Comparison of ENCODE assay signal across 8 cellular contexts in the genomic region with DNA sequence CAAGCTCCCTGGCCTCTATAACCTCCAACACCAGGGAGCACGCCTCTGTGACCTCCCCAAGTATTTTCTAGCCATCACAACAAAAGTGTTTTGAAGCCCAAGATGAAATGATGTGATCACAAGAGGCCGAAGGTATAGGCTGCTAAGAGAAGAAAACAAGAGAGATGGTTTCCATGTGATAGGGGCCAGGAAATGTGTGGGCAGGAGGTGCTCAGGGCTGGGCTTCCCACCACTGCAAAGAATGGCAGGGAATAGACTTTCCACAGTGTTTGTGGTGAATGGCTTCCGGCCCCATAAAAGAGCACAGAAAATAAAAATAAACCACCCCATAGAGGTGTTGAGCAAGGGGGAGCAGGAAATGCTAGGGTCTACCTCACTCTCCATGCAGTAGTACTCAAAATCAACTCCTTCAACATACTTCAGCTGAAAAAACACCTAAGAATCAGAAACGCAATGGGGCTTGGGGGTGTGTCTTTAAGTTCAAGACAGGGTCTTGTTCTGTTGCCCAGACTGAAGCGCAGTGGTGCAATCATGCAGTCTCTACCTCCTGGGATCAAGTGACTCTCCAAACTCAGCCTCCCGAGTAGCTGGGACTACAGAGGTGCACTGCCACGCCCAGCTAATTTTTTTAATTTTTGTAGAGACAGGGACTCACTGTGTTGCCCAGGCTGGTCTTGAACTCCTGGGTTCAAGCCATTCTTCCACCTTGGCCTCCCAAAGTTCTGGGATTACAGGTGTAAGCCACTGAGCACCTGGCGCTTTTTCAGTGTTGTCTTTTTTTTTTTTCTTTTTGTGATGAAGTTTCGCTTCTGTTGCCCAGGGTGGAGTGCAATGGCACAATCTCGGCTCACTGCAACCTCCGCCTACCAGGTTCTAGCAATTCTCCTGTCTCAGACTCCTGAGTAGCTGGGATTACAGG. TPM values are rescaled to one million over a fixed set of nuclear protein-coding genes. Genes with fewer than 3 reads are reported as not detected.
DNase-seq lines count a peak whose midpoint lies in the region; ATAC-seq, FAIRE-seq and TF ChIP-seq lines count a peak whose summit lies in the region.

No MANE protein-coding gene starts in this region.

- peak overlapping the region; percentile 100 for H3K27ac Mint-ChIP-seq in T-helper 17 cell
- H3K27ac Mint-ChIP-seq in activated naive CD8-positive, alpha-beta T cell treated with anti-CD3 and anti-CD28 coated beads, Interleukin-2, amount 50 U/mL, for 24 hours: peak overlapping the region; percentile 99

- peak overlapping the region; percentile 53 for H3K4me2 ChIP-seq in smooth muscle cell

- H3K27ac ChIP-seq in smooth muscle cell (ENCODE audit: low read depth) (peak overlapping the region; percentile 40), kidney (ENCODE audit: low read depth in 2 of 2, low read length in 2 of 2) (no peak overlapping the region)

- no peaks in the 10 kb centered on the region for H3K9me3 Mint-ChIP-seq in activated naive CD8-positive, alpha-beta T cell treated with anti-CD3 and anti-CD28 coated beads, Interleukin-2, amount 50 U/mL, for 24 hours

- H2AFZ ChIP-seq in smooth muscle cell (ENCODE audit: low read depth): no peak overlapping the region

- TF ChIP-seq POLR2A in H54 (IDR thresholded peaks at IDR 0.05; ENCODE audit: low read depth, low read length): no peak

- H3K4me3 ChIP-seq in smooth muscle cell: no peak overlapping the region
- H3K4me3 ChIP-seq in kidney (ENCODE audit: low read length in 2 of 2): no peak overlapping the region

- intact Hi-C loops in kidney (cut with DNase I): no loop called here

- peaks cover 3% of the 10 kb centered on the region for H3K36me3 Mint-ChIP-seq in T-helper 17 cell (ENCODE audit: low read depth)
- H3K36me3 Mint-ChIP-seq in activated naive CD8-positive, alpha-beta T cell treated with anti-CD3 and anti-CD28 coated beads, Interleukin-2, amount 50 U/mL, for 24 hours (ENCODE audit: low read depth): peaks cover 33% of the 10 kb centered on the region

- H3F3A ChIP-seq in smooth muscle cell (ENCODE audit: low read depth): peaks cover 15% of the 10 kb centered on the region

- peak overlapping the region; percentile 78 for H3K4me3 Mint-ChIP-seq in T-helper 17 cell
- H3K4me3 Mint-ChIP-seq in activated naive CD8-positive, alpha-beta T cell treated with anti-CD3 and anti-CD28 coated beads, Interleukin-2, amount 50 U/mL, for 24 hours: peak overlapping the region; percentile 78

- H3K9ac ChIP-seq in smooth muscle cell (ENCODE audit: low read depth) (no peak overlapping the region), kidney (ENCODE audit: low read length in 2 of 2) (no peak overlapping the region)

- H3K36me3 ChIP-seq in smooth muscle cell (ENCODE audit: low read depth): no peaks in the 10 kb centered on the region
- no peaks in the 10 kb centered on the region for H3K36me3 ChIP-seq in kidney (ENCODE audit: control insufficient read depth in 1 of 2, insufficient read depth in 2 of 2, low read length in 2 of 2)

- H3K27me3 ChIP-seq in smooth muscle cell (ENCODE audit: low read depth): no peaks in the 10 kb centered on the region

- H3K79me2 ChIP-seq in smooth muscle cell (ENCODE audit: low read depth): peaks cover 6% of the 10 kb centered on the region

- 85% methylated on average over 11 of the region's 11 CpGs for WGBS in smooth muscle cell (ENCODE audit: low lambda C conversion rate)

- peaks cover 32% of the 10 kb centered on the region for H4K20me1 ChIP-seq in smooth muscle cell (ENCODE audit: low read depth)

- peaks cover 79% of the 10 kb centered on the region for H3K4me1 Mint-ChIP-seq in T-helper 17 cell
- H3K4me1 Mint-ChIP-seq in activated naive CD8-positive, alpha-beta T cell treated with anti-CD3 and anti-CD28 coated beads, Interleukin-2, amount 50 U/mL, for 24 hours: peaks cover 99% of the 10 kb centered on the region

- H3K9me3 ChIP-seq in T-helper 17 cell (ENCODE audit: control insufficient read depth, low read length, poor library complexity, severe bottlenecking) (no peaks in the 10 kb centered on the region), smooth muscle cell (replicated peaks; ENCODE audit: low read depth) (no peaks in the 10 kb centered on the region), kidney (ENCODE audit: control insufficient read depth in 1 of 2, low read length in 2 of 2) (no peaks in the 10 kb centered on the region)

- no peaks in the 10 kb centered on the region for H3K27me3 Mint-ChIP-seq in T-helper 17 cell
- H3K27me3 Mint-ChIP-seq in activated naive CD8-positive, alpha-beta T cell treated with anti-CD3 and anti-CD28 coated beads, Interleukin-2, amount 50 U/mL, for 24 hours: no peaks in the 10 kb centered on the region

- H3K4me1 ChIP-seq in smooth muscle cell (ENCODE audit: low read depth) (peaks cover 25% of the 10 kb centered on the region), kidney (ENCODE audit: control insufficient read depth in 1 of 2, insufficient read depth in 1 of 2, low read depth in 1 of 2, low read length in 2 of 2) (peaks cover 25 to 37% of the 10 kb centered on the region in 2 donors)

- FAIRE-seq in GM18507 (lab: Jason Lieb, UNC) (peak; percentile 94), kidney (lab: Jason Lieb, UNC) (no peak), H54 (lab: Jason Lieb, UNC) (no peak)

- ATAC-seq in T-helper 17 cell: peak; percentile 72
- ATAC-seq in activated naive CD8-positive, alpha-beta T cell treated with anti-CD3 and anti-CD28 coated beads, Interleukin-2, amount 50 U/mL, for 24 hours: peak; percentile 48

- no peak for DNase-seq in GM18507 (ENCODE audit: extremely low spot score, insufficient read length, low read depth)
- peak in 2 of 3 donors; percentile 49 to 73 for DNase-seq in T-helper 17 cell
- peak; percentile 72 for DNase-seq in activated naive CD8-positive, alpha-beta T cell treated with anti-CD3 and anti-CD28 coated beads, Interleukin-2, amount 50 U/mL, for 24 hours
- DNase-seq in smooth muscle cell (lab: John Stamatoyannopoulos, UW; ENCODE audit: unreplicated experiment): no peak
- DNase-seq in mucosa of gallbladder (ENCODE audit: low spot score): no peak
- no peak for DNase-seq in kidney
- DNase-seq in medulla oblongata (ENCODE audit: extremely low spot score): no peak
- DNase-seq in H54 (ENCODE audit: insufficient read length, low spot score): no peak

- TF ChIP-seq CTCF in smooth muscle cell (IDR thresholded peaks at IDR 0.05; ENCODE audit: borderline replicate concordance, insufficient read depth, poor library complexity, severe bottlenecking) (no peak), kidney (IDR thresholded peaks at IDR 0.05; ENCODE audit: borderline replicate concordance, extremely low read depth, insufficient read depth) (no peak)

RNA-seq across cellular contexts. Expression of gene DAD1, which starts 27.1 kb away (rescaled TPM):
- total RNA-seq in T-helper 17 cell (10 to 100 TPM; 95.4 to 96.0 TPM), smooth muscle cell (473 and 533 TPM in 2 replicates), mucosa of gallbladder (235 TPM), kidney (205 TPM)
- polyA plus RNA-seq in smooth muscle cell (519 and 571 TPM in 2 replicates), kidney (ENCODE audit: insufficient read depth, low read depth, low replicate concordance) (523 TPM)

RNA-seq across cellular contexts. Expression of gene ABHD4, which starts 36.2 kb away (rescaled TPM):
- total RNA-seq in T-helper 17 cell: 10 to 100 TPM; 12.3 to 19.0 TPM
- total RNA-seq in smooth muscle cell: 9.7 and 10.5 TPM in 2 replicates
- polyA plus RNA-seq in smooth muscle cell: 13.9 and 24.1 TPM in 2 replicates
- total RNA-seq in mucosa of gallbladder: 77.2 TPM
- 34.1 TPM for total RNA-seq in kidney
- polyA plus RNA-seq in kidney (ENCODE audit: insufficient read depth, low read depth, low replicate concordance): 45.2 TPM

Comparison
In these comparisons a context has a peak if more than half of its experiments do, and no peak if none do; other contexts are left out.
1. DNase-seq: peak in T-helper 17 cell (2 of 3) and activated naive CD8-positive, alpha-beta T cell treated with anti-CD3 and anti-CD28 coated beads, Interleukin-2, amount 50 U/mL, for 24 hours (single experiment); none in GM18507 (single experiment), smooth muscle cell (single experiment), mucosa of gallbladder (single experiment), kidney (single experiment), medulla oblongata (single experiment) and H54 (single experiment).